In the genomic region with DNA sequence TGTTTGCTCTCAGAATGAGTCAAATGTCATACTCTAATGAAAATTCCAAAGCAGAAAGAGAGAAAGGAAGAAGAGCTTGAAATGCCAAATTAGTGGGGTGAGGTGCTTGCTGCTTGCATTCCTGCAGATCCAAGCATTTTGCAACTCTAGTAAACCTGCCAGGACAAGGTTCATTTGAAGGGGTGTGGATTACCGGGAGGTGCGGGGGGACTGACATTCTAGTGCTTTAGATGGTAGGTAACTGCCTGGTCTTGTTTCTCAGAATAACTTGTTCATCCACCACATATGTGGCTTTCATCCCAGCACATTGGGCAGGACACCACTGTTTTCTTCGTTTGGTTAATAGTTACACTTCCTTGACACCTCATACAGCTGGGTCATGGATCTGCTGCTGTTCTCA, we compare ENCODE assay signal across 10 cellular contexts.
DNase-seq lines count a peak whose midpoint lies in the region; ATAC-seq and TF ChIP-seq lines count a peak whose summit lies in the region.
"Had no signal": no experiment of that assay in that cellular context is flagged by ENCODE, and none has a peak within 500 bp of the region (broad histone marks: within the 10 kb centered on the region; RNA-seq: fewer than 3 reads in every experiment).

No MANE protein-coding gene starts in this region.

- H3K4me3 Mint-ChIP-seq in osteocyte (ENCODE audit: unreplicated experiment): peak overlapping the region; percentile 1
- no peak overlapping the region for H3K4me3 Mint-ChIP-seq in nephron progenitor cell
- H3K4me3 Mint-ChIP-seq: activated T-helper 17 cell treated with anti-CD3 and anti-CD28 coated beads, Interleukin-2, amount 50 U/mL, for 72 hours had no signal

- TF ChIP-seq CTCF in AG10803 (conservative IDR thresholded peaks at IDR 0.05; ENCODE audit: low read length) (no peak), osteocyte (IDR thresholded peaks at IDR 0.05) (no peak), nephron progenitor cell (IDR thresholded peaks at IDR 0.05) (no peak)

- H3K36me3 Mint-ChIP-seq in osteocyte (ENCODE audit: unreplicated experiment) (no peaks in the 10 kb centered on the region), nephron progenitor cell (ENCODE audit: low read depth) (no peaks in the 10 kb centered on the region)

- no peak overlapping the region for H3K4me3 ChIP-seq in AG10803 (ENCODE audit: low read length)
- H3K4me3 ChIP-seq: Peyer's patch had no signal

- H3K27ac Mint-ChIP-seq in osteocyte (ENCODE audit: unreplicated experiment) (peak overlapping the region; percentile 91), nephron progenitor cell (no peak overlapping the region)
- H3K27ac Mint-ChIP-seq: activated T-helper 17 cell treated with anti-CD3 and anti-CD28 coated beads, Interleukin-2, amount 50 U/mL, for 72 hours had no signal

- no peaks in the 10 kb centered on the region for H3K9me3 Mint-ChIP-seq in osteocyte (ENCODE audit: unreplicated experiment)
- H3K9me3 Mint-ChIP-seq in nephron progenitor cell: no peaks in the 10 kb centered on the region
- H3K9me3 Mint-ChIP-seq: activated T-helper 17 cell treated with anti-CD3 and anti-CD28 coated beads, Interleukin-2, amount 50 U/mL, for 72 hours had no signal

- peak; percentile 7; the same call in 2 of the 3 replicates for ATAC-seq in SK-N-SH treated with all-trans-retinoic acid at 6 μM for 48 hours
- ATAC-seq in GM19351 (IDR thresholded peaks at IDR 0.05; ENCODE audit: unreplicated experiment): no peak
- ATAC-seq in GM19328 (IDR thresholded peaks at IDR 0.05; ENCODE audit: unreplicated experiment): no peak
- ATAC-seq: activated T-helper 17 cell treated with anti-CD3 and anti-CD28 coated beads, Interleukin-2, amount 50 U/mL, for 72 hours had no signal

- DNase-seq in AG10803 (ENCODE audit: low read depth) (peak; percentile 95), glomerular visceral epithelial cell (ENCODE audit: extremely low spot score) (peak; percentile 81), osteocyte (ENCODE audit: extremely low spot score, unreplicated experiment) (no peak), nephron progenitor cell (no peak), NCI-H146 treated with DMSO at 0.1 percent for 48 hours (lab: John Stamatoyannopoulos, UW; ENCODE audit: unreplicated experiment) (no peak)
- DNase-seq: Peyer's patch had no signal

- H3K4me1 Mint-ChIP-seq in osteocyte (ENCODE audit: unreplicated experiment) (peaks cover 54% of the 10 kb centered on the region), nephron progenitor cell (peaks cover 25% of the 10 kb centered on the region)
- H3K4me1 Mint-ChIP-seq: activated T-helper 17 cell treated with anti-CD3 and anti-CD28 coated beads, Interleukin-2, amount 50 U/mL, for 72 hours had no signal

- H3K27me3 Mint-ChIP-seq in osteocyte (ENCODE audit: unreplicated experiment) (no peaks in the 10 kb centered on the region), nephron progenitor cell (ENCODE audit: low read depth, poor library complexity) (no peaks in the 10 kb centered on the region)

TF ChIP-seq in SK-N-SH treated with all-trans-retinoic acid at 6 μM for 48 hours, 23 proteins besides CTCF, POLR2A, EP300 and RAD21:
- TF ChIP-seq ESRRG (CRISPR knock-in tag; IDR thresholded peaks at IDR 0.05): 0 out of 2 replicates have a peak, but pooled peaks have one; percentile 54
- no peak for TF ChIP-seq ZNF565 (CRISPR knock-in tag; conservative IDR thresholded peaks at IDR 0.05; ENCODE audit: low read depth)
TF ChIP-seq in SK-N-SH treated with all-trans-retinoic acid at 6 μM for 48 hours: peak in this region for 1.

Comparison
In these comparisons a context has a peak if more than half of its experiments do, and no peak if none do; other contexts are left out.
1. DNase-seq: peak in AG10803 (single experiment) and glomerular visceral epithelial cell (single experiment); none in osteocyte (single experiment), nephron progenitor cell (single experiment) and NCI-H146 treated with DMSO at 0.1 percent for 48 hours (single experiment).